1 cellular context compared by ENCODE assay signal in the genomic region with DNA sequence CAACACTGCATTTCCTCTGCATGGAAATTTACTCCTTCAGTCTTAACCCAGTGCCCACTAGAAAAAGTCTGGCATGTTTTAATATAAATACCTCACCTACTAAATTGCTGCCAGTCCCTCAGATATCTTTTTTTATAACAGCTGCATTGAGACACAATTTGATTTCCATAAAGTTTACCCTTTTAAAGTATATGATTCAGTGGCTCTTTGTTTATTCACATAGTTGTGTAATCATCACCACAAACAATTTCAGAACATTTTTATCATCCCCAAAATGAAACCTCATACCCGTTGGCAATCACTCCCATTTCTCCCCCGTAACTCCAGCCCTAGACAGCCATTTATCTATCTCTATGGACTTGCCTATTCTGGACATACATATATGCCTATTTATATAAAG.
TF ChIP-seq lines count a peak whose summit lies in the region.

No MANE protein-coding gene starts in this region.

TF ChIP-seq in HepG2, 621 proteins besides CTCF, POLR2A, EP300 and RAD21 (continued from another document):
- TF ChIP-seq, protein P1, sequence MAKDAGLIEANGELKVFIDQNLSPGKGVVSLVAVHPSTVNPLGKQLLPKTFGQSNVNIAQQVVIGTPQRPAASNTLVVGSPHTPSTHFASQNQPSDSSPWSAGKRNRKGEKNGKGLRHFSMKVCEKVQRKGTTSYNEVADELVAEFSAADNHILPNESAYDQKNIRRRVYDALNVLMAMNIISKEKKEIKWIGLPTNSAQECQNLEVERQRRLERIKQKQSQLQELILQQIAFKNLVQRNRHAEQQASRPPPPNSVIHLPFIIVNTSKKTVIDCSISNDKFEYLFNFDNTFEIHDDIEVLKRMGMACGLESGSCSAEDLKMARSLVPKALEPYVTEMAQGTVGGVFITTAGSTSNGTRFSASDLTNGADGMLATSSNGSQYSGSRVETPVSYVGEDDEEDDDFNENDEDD (CRISPR knock-in tag; IDR thresholded peaks at IDR 0.05; ENCODE audit: borderline replicate concordance): no peak
TF ChIP-seq in HepG2: peak in this region for 1.
